ENCODE assay signal across 8 cellular contexts in the genomic region with DNA sequence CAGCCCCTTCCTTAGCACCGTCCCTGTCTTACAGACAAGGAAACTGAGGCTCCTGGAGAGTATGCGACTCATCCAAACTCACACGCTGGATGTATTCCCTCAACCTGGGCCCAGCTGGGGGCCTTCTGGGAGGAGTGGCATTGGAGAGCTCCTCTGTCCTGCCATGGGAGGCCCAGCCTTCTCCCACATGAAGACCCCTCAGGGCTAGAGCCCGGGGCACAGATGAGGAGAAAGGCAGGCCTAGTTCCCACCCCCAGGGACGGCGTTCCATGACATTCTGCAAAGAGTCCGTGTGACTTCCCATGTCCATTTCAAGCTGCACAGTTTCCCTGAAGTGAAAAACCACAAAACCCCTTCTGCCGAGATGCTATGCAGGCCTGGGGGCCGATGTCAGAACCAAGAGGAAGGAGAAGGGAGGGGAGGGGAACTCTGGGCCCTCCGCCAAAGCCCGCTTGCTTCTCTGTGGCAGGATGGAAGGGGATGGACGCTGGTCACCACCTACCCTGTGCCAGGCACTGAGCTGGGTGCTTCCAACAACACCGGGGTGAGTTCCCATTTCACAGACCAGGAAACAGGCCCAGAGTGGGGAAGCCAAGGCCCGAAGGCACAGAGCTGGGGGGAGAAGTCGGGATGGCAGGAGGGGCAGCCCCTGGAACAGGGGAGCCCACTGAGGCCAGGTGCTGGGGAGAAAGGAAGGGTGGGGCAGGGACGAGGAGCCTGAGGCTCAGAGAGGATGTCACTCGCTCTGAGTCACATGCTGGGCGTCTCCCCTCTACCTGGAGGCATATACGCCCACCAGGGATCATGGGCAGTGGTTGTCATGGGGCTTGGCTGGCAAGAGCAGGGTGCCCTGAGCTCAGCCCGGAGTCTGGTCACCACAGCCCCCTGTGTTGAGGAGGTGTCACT. TPM values are rescaled to one million over a fixed set of nuclear protein-coding genes. Genes with fewer than 3 reads are reported as not detected.
DNase-seq lines count a peak whose midpoint lies in the region; ATAC-seq and TF ChIP-seq lines count a peak whose summit lies in the region.
"Had no signal": no experiment of that assay in that cellular context is flagged by ENCODE, and none has a peak within 500 bp of the region (broad histone marks: within the 10 kb centered on the region; RNA-seq: fewer than 3 reads in every experiment).

No MANE protein-coding gene starts in this region.

- H3K4me3 ChIP-seq in heart right ventricle (peak overlapping the region in 1 of 10 donors; percentile 18), stomach (no peak overlapping the region)

- H3K9me3 ChIP-seq in heart right ventricle (no peaks in the 10 kb centered on the region), stomach (no peaks in the 10 kb centered on the region)

- H3K27ac ChIP-seq in heart right ventricle: peak overlapping the region in 3 of 10 donors; percentile 3 to 94 (median 56)
- H3K27ac ChIP-seq in stomach: peak overlapping the region; percentile 13 to 87 (median 76)

- intact Hi-C loops in heart right ventricle (cut with DNase I) (no loop called here), stomach (cut with DNase I; ENCODE audit: low total_unique reads) (no loop called here)

- WGBS in heart right ventricle, 2 donors: 52 to 64% methylated on average over 20 of the region's 20 CpGs
- WGBS in stomach, 5 donors: 42 to 63% (median 59%) methylated on average over 19 to 20 of the region's 20 CpGs

- TF ChIP-seq CTCF in heart right ventricle (IDR thresholded peaks at IDR 0.05) (no peak), stomach (IDR thresholded peaks at IDR 0.05) (no peak)

- no peak for TF ChIP-seq POLR2A in stomach (IDR thresholded peaks at IDR 0.05)

- H3K27me3 ChIP-seq in heart right ventricle (peaks cover 0 to 48% (median 17%) of the 10 kb centered on the region in 7 donors), stomach (peaks cover 0 to 34% (median 0%) of the 10 kb centered on the region in 3 donors)

- TF ChIP-seq EP300 in stomach (IDR thresholded peaks at IDR 0.05): no peak

- peaks cover 0 to 71% (median 0%) of the 10 kb centered on the region in 9 donors for H3K4me1 ChIP-seq in heart right ventricle
- peaks cover 0 to 52% (median 12%) of the 10 kb centered on the region in 4 donors for H3K4me1 ChIP-seq in stomach

- H3K36me3 ChIP-seq in heart right ventricle: peaks cover 0 to 60% (median 0%) of the 10 kb centered on the region in 9 donors
- peaks cover 0 to 16% (median 4%) of the 10 kb centered on the region in 4 donors for H3K36me3 ChIP-seq in stomach

- ATAC-seq in heart right ventricle: peak in 7 of 8 donors; percentile 9 to 71 (median 47)

- DNase-seq in M059J (ENCODE audit: low read depth): peak; percentile 84
- peak; percentile 43 for DNase-seq in activated T-cell treated with anti-CD3 and anti-CD28 coated beads for 4 hours
- DNase-seq in heart right ventricle: peak in 1 of 2 donors; percentile 20
- no peak for DNase-seq in stomach
- DNase-seq in NCI-H2029 (lab: John Stamatoyannopoulos, UW): no peak
- no peak for DNase-seq in NCI-H128 (lab: John Stamatoyannopoulos, UW; ENCODE audit: unreplicated experiment)
- no peak for DNase-seq in kidney glomerular epithelial cell (lab: John Stamatoyannopoulos, UW)
- DNase-seq: mesendoderm had no signal

RNA-seq across cellular contexts. Expression of gene RAC2, which starts 15.7 kb away (rescaled TPM):
- total RNA-seq in M059J (2014; rRNA removed; shearing (Covaris generic)): 3.7 and 5.0 TPM in 2 replicates
- total RNA-seq in heart right ventricle (10 to 100 TPM in 1 of 10 donors, 1 to 10 TPM in 9; 1.1 to 37.1 (median 3.5) TPM), stomach (10 to 100 TPM in 3 of 5 donors, 1 to 10 TPM in 2; 1.8 to 50.4 (median 14.2) TPM)
- polyA plus RNA-seq in heart right ventricle (1 to 10 TPM; 1.4 to 5.0 TPM), stomach (10 to 100 TPM; 17.6 to 23.8 (median 22.8) TPM)

RNA-seq across cellular contexts. Expression of gene SSTR3, which starts 16.1 kb away (rescaled TPM):
- not detected in 2 replicates for total RNA-seq in M059J (2014; rRNA removed; shearing (Covaris generic))
- total RNA-seq in heart right ventricle (not detected), stomach (under 1 TPM in 1 of 5 donors, not detected in 4; 0.37 TPM)
- polyA plus RNA-seq in heart right ventricle (not detected), stomach (under 1 TPM in 2 of 3 donors, not detected in 1; 0.05 to 0.12 TPM)

RNA-seq across cellular contexts. Expression of gene C1QTNF6, which starts 40.3 kb away (rescaled TPM):
- 14.0 and 16.5 TPM in 2 replicates for total RNA-seq in M059J (2014; rRNA removed; shearing (Covaris generic))
- 1 to 10 TPM in 8 of 10 donors, under 1 TPM in 2; 0.51 to 6.4 (median 1.4) TPM for total RNA-seq in heart right ventricle
- polyA plus RNA-seq in heart right ventricle: 1 to 10 TPM; 2.9 to 4.1 TPM
- total RNA-seq in stomach: 10 to 100 TPM in 1 of 5 donors, 1 to 10 TPM in 2, under 1 TPM in 1, not detected in 1; 0.45 to 10.4 (median 3.0) TPM
- 1 to 10 TPM; 2.3 to 4.5 (median 4.1) TPM for polyA plus RNA-seq in stomach

RNA-seq across cellular contexts. Expression of gene CYTH4, which starts 53.9 kb away (rescaled TPM):
- total RNA-seq in M059J (2014; rRNA removed; shearing (Covaris generic)): 0.25 and 0.27 TPM in 2 replicates
- 10 to 100 TPM in 1 of 10 donors, 1 to 10 TPM in 9; 1.8 to 29.3 (median 4.8) TPM for total RNA-seq in heart right ventricle
- 1 to 10 TPM; 2.1 to 4.0 TPM for polyA plus RNA-seq in heart right ventricle
- 10 to 100 TPM in 2 of 5 donors, 1 to 10 TPM in 2, not detected in 1; 4.2 to 77.0 (median 12.5) TPM for total RNA-seq in stomach
- 1 to 10 TPM; 1.9 to 6.0 (median 5.0) TPM for polyA plus RNA-seq in stomach

Comparison
In these comparisons a context has a peak if more than half of its experiments do, and no peak if none do; other contexts are left out.
1. DNase-seq: peak in M059J (single experiment) and activated T-cell treated with anti-CD3 and anti-CD28 coated beads for 4 hours (single experiment); none in stomach (single experiment), NCI-H2029 (single experiment), NCI-H128 (single experiment) and kidney glomerular epithelial cell (single experiment).